18 cellular contexts compared by ENCODE assay signal in the genomic region with DNA sequence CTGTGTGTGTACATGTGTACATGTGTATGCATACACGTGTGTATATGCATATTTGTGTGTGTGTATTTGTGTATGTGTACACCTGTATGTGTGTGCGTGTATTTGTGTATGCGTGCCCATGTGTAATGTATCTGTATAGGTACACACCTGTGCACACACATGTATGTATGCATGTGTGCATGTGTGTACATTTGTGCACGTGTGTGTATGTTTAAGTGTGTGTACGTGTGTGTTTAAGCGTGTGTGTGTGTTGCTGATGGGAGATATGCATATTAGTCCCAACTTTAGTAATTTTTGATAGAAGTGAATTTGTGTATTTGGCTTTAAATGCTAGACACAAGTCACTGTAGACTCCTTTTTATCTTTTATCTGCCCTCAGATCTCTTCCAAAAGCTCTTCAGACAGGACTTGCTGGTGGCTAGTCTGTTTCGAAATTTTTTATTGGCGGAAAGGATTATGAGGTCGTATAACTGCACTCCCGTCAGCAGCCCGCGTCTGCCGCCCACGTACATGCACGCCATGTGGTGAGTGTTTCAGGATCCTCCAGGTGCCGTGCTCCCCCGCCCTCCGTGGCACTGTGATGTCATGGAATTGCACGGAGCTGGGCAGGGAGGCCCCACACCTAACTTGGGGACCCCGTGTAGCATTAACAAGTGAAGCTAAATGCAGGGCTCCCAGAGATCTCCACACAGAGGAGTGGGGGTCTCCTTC.
DNase-seq lines count a peak whose midpoint lies in the region; ATAC-seq and TF ChIP-seq lines count a peak whose summit lies in the region.
"Had no signal": no experiment of that assay in that cellular context is flagged by ENCODE, and none has a peak within 500 bp of the region (broad histone marks: within the 10 kb centered on the region; RNA-seq: fewer than 3 reads in every experiment).

No MANE protein-coding gene starts in this region.

- in situ Hi-C loops in brain microvascular endothelial cell (cut with HindIII; ENCODE audit: low pct_ligation_motif_present, low sequenced_read_pairs) = no loop called here

- H3K27ac ChIP-seq in aorta (ENCODE audit: low read depth in 1 of 2, low read length in 2 of 2) (no peak overlapping the region), brain microvascular endothelial cell (no peak overlapping the region)
- H3K27ac ChIP-seq: epithelial cell of prostate, PC-9 had no signal

- no peaks in the 10 kb centered on the region for H3K27me3 ChIP-seq in aorta (ENCODE audit: control insufficient read depth in 1 of 2, insufficient read depth in 2 of 2, low read length in 1 of 2)
- H3K27me3 ChIP-seq in brain microvascular endothelial cell (replicated peaks) = no peaks in the 10 kb centered on the region

- H3K27me3 Mint-ChIP-seq in stimulated activated naive CD8-positive, alpha-beta T cell treated with anti-CD3 and anti-CD28 coated beads, Interleukin-15, Interleukin-2, amounts not matched to agents 100 ng/mL and 50 ng/mL, for 24 hours = no peaks in the 10 kb centered on the region
- H3K27me3 Mint-ChIP-seq in stimulated activated naive CD8-positive, alpha-beta T cell treated with anti-CD3 and anti-CD28 coated beads, Interleukin-15, amount 100 ng/mL, for 72 hours = no peaks in the 10 kb centered on the region
- H3K27me3 Mint-ChIP-seq: naive thymus-derived CD4-positive, alpha-beta T cell; T-helper 17 cell had no signal

- WGBS in aorta, 2 donors = 89 to 93% methylated on average over 20 of the region's 20 CpGs

- no peaks in the 10 kb centered on the region for H3K9me3 Mint-ChIP-seq in stimulated activated naive CD8-positive, alpha-beta T cell treated with anti-CD3 and anti-CD28 coated beads, Interleukin-15, Interleukin-2, amounts not matched to agents 100 ng/mL and 50 ng/mL, for 24 hours
- H3K9me3 Mint-ChIP-seq in stimulated activated naive CD8-positive, alpha-beta T cell treated with anti-CD3 and anti-CD28 coated beads, Interleukin-15, amount 100 ng/mL, for 72 hours = no peaks in the 10 kb centered on the region
- H3K9me3 Mint-ChIP-seq: GM23338; naive thymus-derived CD4-positive, alpha-beta T cell had no signal

- H3K4me3 Mint-ChIP-seq in stimulated activated naive CD8-positive, alpha-beta T cell treated with anti-CD3 and anti-CD28 coated beads, Interleukin-15, Interleukin-2, amounts not matched to agents 100 ng/mL and 50 ng/mL, for 24 hours = no peak overlapping the region
- H3K4me3 Mint-ChIP-seq in stimulated activated naive CD8-positive, alpha-beta T cell treated with anti-CD3 and anti-CD28 coated beads, Interleukin-15, amount 100 ng/mL, for 72 hours = no peak overlapping the region
- H3K4me3 Mint-ChIP-seq: GM23338; naive thymus-derived CD4-positive, alpha-beta T cell; T-helper 17 cell had no signal

- no peak for TF ChIP-seq CTCF in fibroblast of villous mesenchyme (IDR thresholded peaks at IDR 0.05; ENCODE audit: insufficient read depth, low read depth, low read length)
- no peak for TF ChIP-seq CTCF in brain microvascular endothelial cell (IDR thresholded peaks at IDR 0.05; ENCODE audit: low read depth, low read length, missing control alignments)

- no peaks in the 10 kb centered on the region for H3K9me3 ChIP-seq in aorta (ENCODE audit: control insufficient read depth, low read length)

- H3K4me3 ChIP-seq in fibroblast of villous mesenchyme (ENCODE audit: low read depth, low read length) = no peak overlapping the region
- H3K4me3 ChIP-seq in aorta (ENCODE audit: low read length in 2 of 2) = no peak overlapping the region
- H3K4me3 ChIP-seq in brain microvascular endothelial cell (ENCODE audit: low read depth, low read length) = no peak overlapping the region
- H3K4me3 ChIP-seq: GM23338, PC-9 had no signal

- ATAC-seq in stimulated activated naive CD8-positive, alpha-beta T cell treated with anti-CD3 and anti-CD28 coated beads, Interleukin-15, amount 100 ng/mL, for 72 hours = no peak
- no peak for ATAC-seq in aorta (ENCODE audit: low FRiP score)
- ATAC-seq in HG03139 (IDR thresholded peaks at IDR 0.05; ENCODE audit: unreplicated experiment) = no peak
- ATAC-seq: GM23338; naive thymus-derived CD4-positive, alpha-beta T cell; right cardiac atrium; stimulated activated naive CD8-positive, alpha-beta T cell treated with anti-CD3 and anti-CD28 coated beads, Interleukin-15, Interleukin-2, amounts not matched to agents 100 U/mL and 50 U/mL, for 24 hours; T-helper 17 cell had no signal

- intact Hi-C loops in aorta (cut with DNase I) = no loop called here

- peaks cover 46% of the 10 kb centered on the region for H3K4me1 Mint-ChIP-seq in stimulated activated naive CD8-positive, alpha-beta T cell treated with anti-CD3 and anti-CD28 coated beads, Interleukin-15, Interleukin-2, amounts not matched to agents 100 ng/mL and 50 ng/mL, for 24 hours (ENCODE audit: low read depth)
- H3K4me1 Mint-ChIP-seq in stimulated activated naive CD8-positive, alpha-beta T cell treated with anti-CD3 and anti-CD28 coated beads, Interleukin-15, amount 100 ng/mL, for 72 hours = peaks cover 49% of the 10 kb centered on the region

- H3K36me3 Mint-ChIP-seq in stimulated activated naive CD8-positive, alpha-beta T cell treated with anti-CD3 and anti-CD28 coated beads, Interleukin-15, Interleukin-2, amounts not matched to agents 100 ng/mL and 50 ng/mL, for 24 hours (ENCODE audit: low read depth) = peaks cover 50% of the 10 kb centered on the region

- no peak for DNase-seq in stimulated activated naive CD8-positive, alpha-beta T cell treated with anti-CD3 and anti-CD28 coated beads, Interleukin-15, amount 100 ng/mL, for 72 hours
- DNase-seq in MV-4-11 (lab: John Stamatoyannopoulos, UW) = peak; percentile 69
- peak; percentile 99 for DNase-seq in fibroblast of villous mesenchyme (ENCODE audit: low read depth)
- peak; percentile 8 to 31 for DNase-seq in aorta
- no peak for DNase-seq in NCI-H748 (lab: John Stamatoyannopoulos, UW; ENCODE audit: unreplicated experiment)
- no peak for DNase-seq in brain microvascular endothelial cell
- DNase-seq: activated naive CD4-positive, alpha-beta T cell; NCI-H1048; NCI-H226; stimulated activated naive CD8-positive, alpha-beta T cell treated with anti-CD3 and anti-CD28 coated beads, Interleukin-15, Interleukin-2, amounts not matched to agents 100 U/mL and 50 U/mL, for 24 hours had no signal

- H3K36me3 ChIP-seq in aorta (ENCODE audit: control insufficient read depth in 1 of 2, insufficient read depth in 2 of 2, low read length in 1 of 2) (peaks cover 0 to 3% of the 10 kb centered on the region in 2 donors), brain microvascular endothelial cell (replicated peaks) (peaks cover 6% of the 10 kb centered on the region)

- H3K27ac Mint-ChIP-seq in stimulated activated naive CD8-positive, alpha-beta T cell treated with anti-CD3 and anti-CD28 coated beads, Interleukin-15, Interleukin-2, amounts not matched to agents 100 ng/mL and 50 ng/mL, for 24 hours = peak overlapping the region; percentile 31
- peak overlapping the region in 1 of 2 donors; percentile 40 for H3K27ac Mint-ChIP-seq in stimulated activated naive CD8-positive, alpha-beta T cell treated with anti-CD3 and anti-CD28 coated beads, Interleukin-15, amount 100 ng/mL, for 72 hours
- H3K27ac Mint-ChIP-seq: T-helper 17 cell had no signal

- no peaks in the 10 kb centered on the region for H3K4me1 ChIP-seq in aorta (ENCODE audit: control insufficient read depth in 1 of 2, insufficient read depth in 2 of 2, low read length in 2 of 2)

Comparison
In these comparisons a context has a peak if more than half of its experiments do, and no peak if none do; other contexts are left out.
1. DNase-seq: peak in MV-4-11 (single experiment), fibroblast of villous mesenchyme (single experiment) and aorta (2 of 2); none in stimulated activated naive CD8-positive, alpha-beta T cell treated with anti-CD3 and anti-CD28 coated beads, Interleukin-15, amount 100 ng/mL, for 72 hours (0 of 2), NCI-H748 (single experiment) and brain microvascular endothelial cell (single experiment).